ENCODE assay signal across 1 cellular context in the genomic region with DNA sequence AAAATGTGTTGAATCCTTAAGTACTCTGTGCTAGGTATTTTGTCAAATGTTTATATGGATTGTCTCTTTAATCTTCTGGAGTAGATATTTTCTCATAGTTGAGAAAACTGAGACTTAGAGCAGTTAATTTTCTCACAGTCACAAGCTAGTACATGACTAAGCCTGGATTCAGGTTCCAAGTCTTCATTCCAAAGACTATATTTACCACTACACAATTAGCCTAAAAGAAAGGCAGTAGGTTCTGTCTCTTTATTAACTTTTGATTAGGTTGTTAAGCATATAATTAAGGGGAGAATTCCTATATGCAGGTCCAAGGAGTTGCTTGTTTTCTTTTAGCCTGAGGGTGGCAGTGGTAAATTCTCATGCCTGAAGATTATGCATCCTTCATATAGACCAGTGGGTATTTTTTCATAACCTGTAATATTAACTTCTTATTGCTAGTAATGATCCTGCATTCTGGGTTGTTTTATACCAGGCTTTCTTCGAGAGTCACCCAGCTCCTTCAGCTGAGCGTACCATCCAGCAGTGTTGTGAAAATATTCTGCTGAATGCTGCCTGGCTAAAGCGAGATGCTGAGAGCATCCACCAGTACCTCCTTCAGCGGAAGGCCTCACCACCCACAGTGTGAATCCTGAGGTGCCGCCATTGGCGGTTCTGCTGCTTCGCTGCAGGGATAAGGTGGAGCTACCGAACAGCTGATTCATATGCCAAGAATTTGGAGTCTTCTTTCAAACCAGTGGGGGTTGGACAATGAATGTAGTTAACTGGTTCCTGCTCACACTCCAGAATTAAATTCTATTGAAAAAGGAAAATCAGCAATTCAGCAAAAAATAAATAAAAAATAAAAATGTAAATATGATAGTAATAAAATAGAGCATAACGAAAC.
TF ChIP-seq lines count a peak whose summit lies in the region.

No MANE protein-coding gene starts in this region.

TF ChIP-seq in SK-N-SH, 30 proteins besides CTCF, POLR2A, EP300 and RAD21 (continued from another document):
- TF ChIP-seq, protein P1, sequence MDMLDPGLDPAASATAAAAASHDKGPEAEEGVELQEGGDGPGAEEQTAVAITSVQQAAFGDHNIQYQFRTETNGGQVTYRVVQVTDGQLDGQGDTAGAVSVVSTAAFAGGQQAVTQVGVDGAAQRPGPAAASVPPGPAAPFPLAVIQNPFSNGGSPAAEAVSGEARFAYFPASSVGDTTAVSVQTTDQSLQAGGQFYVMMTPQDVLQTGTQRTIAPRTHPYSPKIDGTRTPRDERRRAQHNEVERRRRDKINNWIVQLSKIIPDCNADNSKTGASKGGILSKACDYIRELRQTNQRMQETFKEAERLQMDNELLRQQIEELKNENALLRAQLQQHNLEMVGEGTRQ (IDR thresholded peaks at IDR 0.05; ENCODE audit: borderline replicate concordance, low read depth, low read length): no peak
- TF ChIP-seq PBX3 (IDR thresholded peaks at IDR 0.05): no peak; the same call in 1 of the 2 replicates
- no peak for TF ChIP-seq GATA2 (CRISPR knock-in tag; IDR thresholded peaks at IDR 0.05)
- TF ChIP-seq ELF1 (IDR thresholded peaks at IDR 0.05): no peak
- no peak for TF ChIP-seq MXI1 (IDR thresholded peaks at IDR 0.05; ENCODE audit: low read depth, low read length)
- peak; percentile 50; the same call in 1 of the 2 replicates for TF ChIP-seq TCF12 (IDR thresholded peaks at IDR 0.05)
- TF ChIP-seq FOXM1 (IDR thresholded peaks at IDR 0.05; ENCODE audit: low read depth): no peak
- TF ChIP-seq FOSL2 (IDR thresholded peaks at IDR 0.05; ENCODE audit: borderline replicate concordance, low read depth): peak; percentile 90
- TF ChIP-seq MAX (IDR thresholded peaks at IDR 0.05; ENCODE audit: low read depth): peak; percentile 47
- TF ChIP-seq POLR2AphosphoS5 (IDR thresholded peaks at IDR 0.05; ENCODE audit: low read depth, low read length): no peak; the same call in 1 of the 2 replicates
- TF ChIP-seq CHD2 (IDR thresholded peaks at IDR 0.05; ENCODE audit: low read length, partially characterized antibody): no peak
- TF ChIP-seq ZBTB33 (IDR thresholded peaks at IDR 0.05; ENCODE audit: borderline replicate concordance, low read depth): 0 out of 2 replicates have a peak, but pooled peaks have one; percentile 17
- no peak for TF ChIP-seq RFX5 (IDR thresholded peaks at IDR 0.05; ENCODE audit: low read length)
- TF ChIP-seq TAF1 (IDR thresholded peaks at IDR 0.05; ENCODE audit: borderline replicate concordance, low read depth, low read length): peak; percentile 76; the same call in 1 of the 2 replicates
- no peak for TF ChIP-seq RXRA (IDR thresholded peaks at IDR 0.05; ENCODE audit: borderline replicate concordance, low read depth)
- 0 out of 2 replicates have a peak, but pooled peaks have one; percentile 6 for TF ChIP-seq NFIC (IDR thresholded peaks at IDR 0.05; ENCODE audit: borderline replicate concordance)
- 0 out of 2 replicates have a peak, but pooled peaks have one; percentile 44 for TF ChIP-seq REST (IDR thresholded peaks at IDR 0.05; ENCODE audit: low read depth, low read length)
- TF ChIP-seq MEF2A (IDR thresholded peaks at IDR 0.05; ENCODE audit: borderline replicate concordance, low read depth): no peak
- peak; percentile 47; the same call in 1 of the 2 replicates for TF ChIP-seq SIN3A (IDR thresholded peaks at IDR 0.05; ENCODE audit: borderline replicate concordance, low read depth, low read length)
- no peak for TF ChIP-seq GABPA (IDR thresholded peaks at IDR 0.05; ENCODE audit: low read depth)
- no peak for TF ChIP-seq NRF1 (IDR thresholded peaks at IDR 0.05; ENCODE audit: low read depth, low read length)
- TF ChIP-seq JUND (IDR thresholded peaks at IDR 0.05): peak; percentile 89
- TF ChIP-seq RCOR1 (IDR thresholded peaks at IDR 0.05; ENCODE audit: low read length): no peak
- TF ChIP-seq SMC3 (IDR thresholded peaks at IDR 0.05; ENCODE audit: low read depth, low read length): no peak
- TF ChIP-seq EZH2phosphoT487 (IDR thresholded peaks at IDR 0.05; ENCODE audit: borderline replicate concordance, low read depth): no peak
TF ChIP-seq in SK-N-SH: peak in this region for 11.
